In genomic region chr11:68142028-68142412, GRCh38 we compare ENCODE assay signal across 9 cellular contexts. TPM values are rescaled to one million over a fixed set of nuclear protein-coding genes. Genes with fewer than 3 reads are reported as not detected.
DNase-seq lines count a peak whose midpoint lies in the region; ATAC-seq and TF ChIP-seq lines count a peak whose summit lies in the region.
"Had no signal": no experiment of that assay in that cellular context is flagged by ENCODE, and none has a peak within 500 bp of the region (broad histone marks: within the 10 kb centered on the region; RNA-seq: fewer than 3 reads in every experiment).

No MANE protein-coding gene starts in this region.

- peaks cover 14% of the 10 kb centered on the region for H3K4me1 Mint-ChIP-seq in activated naive CD8-positive, alpha-beta T cell treated with anti-CD3 and anti-CD28 coated beads, Interleukin-2, amount 10 ng/mL, durations not matched to agents 7 days and 5 days

- peak overlapping the region in 1 of 4 donors; percentile 35 for H3K27ac ChIP-seq in Peyer's patch
- H3K27ac ChIP-seq in smooth muscle cell (ENCODE audit: low read depth): no peak overlapping the region

- no peak overlapping the region for H2AFZ ChIP-seq in smooth muscle cell (ENCODE audit: low read depth)

- POLR2A ChIA-PET in activated naive CD8-positive, alpha-beta T cell treated with anti-CD3 and anti-CD28 coated beads, Interleukin-2, amount 10 ng/mL, durations not matched to agents 7 days and 5 days (lab: Charles Lee): no interaction called here

- no peaks in the 10 kb centered on the region for H3K9me3 Mint-ChIP-seq in activated naive CD8-positive, alpha-beta T cell treated with anti-CD3 and anti-CD28 coated beads, Interleukin-2, amount 10 ng/mL, durations not matched to agents 7 days and 5 days

- H3K4me1 ChIP-seq in Peyer's patch (peaks cover 5 to 19% (median 7%) of the 10 kb centered on the region in 4 donors), smooth muscle cell (ENCODE audit: low read depth) (no peaks in the 10 kb centered on the region)

- 86% methylated on average over 13 of the region's 13 CpGs for WGBS in smooth muscle cell (ENCODE audit: low lambda C conversion rate)

- H3K27me3 ChIP-seq in Peyer's patch: no peaks in the 10 kb centered on the region
- H3K27me3 ChIP-seq in smooth muscle cell (ENCODE audit: low read depth): no peaks in the 10 kb centered on the region

- TF ChIP-seq CTCF in Peyer's patch (IDR thresholded peaks at IDR 0.05) (no peak), smooth muscle cell (IDR thresholded peaks at IDR 0.05; ENCODE audit: borderline replicate concordance, insufficient read depth, poor library complexity, severe bottlenecking) (no peak)

- H3K36me3 ChIP-seq in Peyer's patch (no peaks in the 10 kb centered on the region), smooth muscle cell (ENCODE audit: low read depth) (no peaks in the 10 kb centered on the region)

- DNase-seq in GDM1 (lab: John Stamatoyannopoulos, UW): peak; percentile 88
- peak; percentile 80 for DNase-seq in SIG-M5 treated with dmso at 0.1 percent for 504 hours (lab: John Stamatoyannopoulos, UW; ENCODE audit: unreplicated experiment)
- peak; percentile 61 for DNase-seq in activated naive CD8-positive, alpha-beta T cell treated with anti-CD3 and anti-CD28 coated beads, Interleukin-2, amount 10 ng/mL, durations not matched to agents 7 days and 5 days
- peak; percentile 41 for DNase-seq in stimulated activated CD4-positive, alpha-beta T cell treated with anti-CD3 and anti-CD28 coated beads, Interleukin-2, amount 100 ng/mL, for 4 hours (ENCODE audit: low read depth)
- DNase-seq in Peyer's patch: no peak
- DNase-seq in smooth muscle cell (lab: John Stamatoyannopoulos, UW; ENCODE audit: unreplicated experiment): no peak
- DNase-seq in NCI-H2227 treated with DMSO at 0.1 percent for 48 hours (lab: John Stamatoyannopoulos, UW): no peak
- DNase-seq: glutamatergic neuron had no signal

- peak; percentile 69 for ATAC-seq in activated naive CD8-positive, alpha-beta T cell treated with anti-CD3 and anti-CD28 coated beads, Interleukin-2, amount 10 ng/mL, durations not matched to agents 7 days and 5 days (ENCODE audit: low read depth)
- ATAC-seq in GM18873 (IDR thresholded peaks at IDR 0.05; ENCODE audit: low FRiP score, unreplicated experiment): no peak

- no peak for TF ChIP-seq POLR2A in Peyer's patch (IDR thresholded peaks at IDR 0.05)

- H3K9me3 ChIP-seq in Peyer's patch: no peaks in the 10 kb centered on the region
- H3K9me3 ChIP-seq in smooth muscle cell (replicated peaks; ENCODE audit: low read depth): no peaks in the 10 kb centered on the region

- peak overlapping the region; percentile 69 for H3K27ac Mint-ChIP-seq in activated naive CD8-positive, alpha-beta T cell treated with anti-CD3 and anti-CD28 coated beads, Interleukin-2, amount 10 ng/mL, durations not matched to agents 7 days and 5 days

- no peak overlapping the region for H3K9ac ChIP-seq in smooth muscle cell (ENCODE audit: low read depth)

- H3K36me3 Mint-ChIP-seq in activated naive CD8-positive, alpha-beta T cell treated with anti-CD3 and anti-CD28 coated beads, Interleukin-2, amount 10 ng/mL, durations not matched to agents 7 days and 5 days: no peaks in the 10 kb centered on the region

- H4K20me1 ChIP-seq in smooth muscle cell (ENCODE audit: low read depth): no peaks in the 10 kb centered on the region

- H3K4me3 Mint-ChIP-seq in activated naive CD8-positive, alpha-beta T cell treated with anti-CD3 and anti-CD28 coated beads, Interleukin-2, amount 10 ng/mL, durations not matched to agents 7 days and 5 days: peak overlapping the region; percentile 37

- no peaks in the 10 kb centered on the region for H3F3A ChIP-seq in smooth muscle cell (ENCODE audit: low read depth)

- no peak overlapping the region for H3K4me2 ChIP-seq in smooth muscle cell

- no peak overlapping the region for H3K4me3 ChIP-seq in Peyer's patch
- H3K4me3 ChIP-seq in smooth muscle cell: no peak overlapping the region

- no peaks in the 10 kb centered on the region for H3K79me2 ChIP-seq in smooth muscle cell (ENCODE audit: low read depth)

- H3K27me3 Mint-ChIP-seq in activated naive CD8-positive, alpha-beta T cell treated with anti-CD3 and anti-CD28 coated beads, Interleukin-2, amount 10 ng/mL, durations not matched to agents 7 days and 5 days: peaks cover 10% of the 10 kb centered on the region

RNA-seq across cellular contexts. Expression of gene CHKA, which starts 20.8 kb away (rescaled TPM):
- total RNA-seq in activated naive CD8-positive, alpha-beta T cell treated with anti-CD3 and anti-CD28 coated beads, Interleukin-2, amount 10 ng/mL, durations not matched to agents 7 days and 5 days: 1 to 10 TPM; 8.1 to 9.2 TPM
- total RNA-seq in Peyer's patch (100 to 1,000 TPM in 3 of 4 donors, 10 to 100 TPM in 1; 41.3 to 179 (median 130) TPM), smooth muscle cell (15.9 and 31.1 TPM in 2 replicates)
- polyA plus RNA-seq in smooth muscle cell: 19.9 and 21.7 TPM in 2 replicates

Comparison
In these comparisons a context has a peak if more than half of its experiments do, and no peak if none do; other contexts are left out.
1. DNase-seq: peak in GDM1 (single experiment), SIG-M5 treated with dmso at 0.1 percent for 504 hours (single experiment), activated naive CD8-positive, alpha-beta T cell treated with anti-CD3 and anti-CD28 coated beads, Interleukin-2, amount 10 ng/mL, durations not matched to agents 7 days and 5 days (single experiment) and stimulated activated CD4-positive, alpha-beta T cell treated with anti-CD3 and anti-CD28 coated beads, Interleukin-2, amount 100 ng/mL, for 4 hours (single experiment); none in Peyer's patch (0 of 3), smooth muscle cell (single experiment) and NCI-H2227 treated with DMSO at 0.1 percent for 48 hours (single experiment).